ENCODE assay signal across 10 cellular contexts in the genomic region with DNA sequence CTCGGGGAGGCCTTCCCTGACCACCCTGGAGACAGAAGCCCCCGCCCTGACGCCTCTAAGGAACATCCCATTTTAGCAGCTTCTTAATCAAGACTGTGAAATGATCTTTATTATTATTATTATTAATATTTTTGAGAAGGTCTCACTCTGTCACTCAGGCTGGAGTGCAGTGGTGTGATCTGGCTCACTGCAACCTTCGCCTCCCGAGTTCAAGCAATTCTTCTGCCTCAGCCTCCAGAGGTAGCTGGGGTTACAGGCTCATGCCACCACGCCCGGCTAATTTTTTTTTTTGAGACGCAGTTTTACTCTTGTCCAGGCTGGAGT. TPM values are rescaled to one million over a fixed set of nuclear protein-coding genes. Genes with fewer than 3 reads are reported as not detected.
DNase-seq lines count a peak whose midpoint lies in the region; ATAC-seq, FAIRE-seq and TF ChIP-seq lines count a peak whose summit lies in the region.
"Had no signal": no experiment of that assay in that cellular context is flagged by ENCODE, and none has a peak within 500 bp of the region (broad histone marks: within the 10 kb centered on the region; RNA-seq: fewer than 3 reads in every experiment).

No MANE protein-coding gene starts in this region.

- H3K4me3 ChIP-seq in OCI-LY3 (ENCODE audit: low read length) (peak overlapping the region; percentile 83), pancreas (peak overlapping the region in 2 of 4 donors; percentile 37 to 49)

- intact Hi-C loops in Calu3 (cut with micrococcal nuclease; ENCODE audit: unreplicated experiment) (no loop called here), pancreas (cut with DNase I) (no loop called here)

- DNase-seq in Calu3 (no peak), pancreas (no peak), NCI-H510A treated with DMSO at 0.1 percent for 48 hours (lab: John Stamatoyannopoulos, UW) (no peak), AG08395 (ENCODE audit: low spot score) (no peak), DMS79 treated with DMSO at 0.1 percent for 48 hours (lab: John Stamatoyannopoulos, UW) (no peak)
- no peak for DNase-seq in effector memory CD8-positive, alpha-beta T cell

- H3K27me3 Mint-ChIP-seq in Calu3 (ENCODE audit: unreplicated experiment), result peaks cover 8% of the 10 kb centered on the region
- H3K27me3 Mint-ChIP-seq in effector memory CD8-positive, alpha-beta T cell, result no peaks in the 10 kb centered on the region
- H3K27me3 Mint-ChIP-seq: activated naive CD8-positive, alpha-beta T cell had no signal

- no peak for ATAC-seq in effector memory CD8-positive, alpha-beta T cell (replicated peaks)
- ATAC-seq in pancreas (no peak), GM21381 (IDR thresholded peaks at IDR 0.05; ENCODE audit: unreplicated experiment) (no peak)

- H3K4me1 ChIP-seq in OCI-LY3 (ENCODE audit: low read length) (no peaks in the 10 kb centered on the region), pancreas (peaks cover 0 to 3% (median 0%) of the 10 kb centered on the region in 3 donors)

- peaks cover 9% of the 10 kb centered on the region for H3K4me1 Mint-ChIP-seq in Calu3 (ENCODE audit: low read depth, unreplicated experiment)
- H3K4me1 Mint-ChIP-seq in effector memory CD8-positive, alpha-beta T cell (ENCODE audit: low read depth in 2 of 2), result peaks cover 5 to 7% of the 10 kb centered on the region in 2 donors

- peak overlapping the region; percentile 99; the same call in 1 of the 2 replicates for H2AFZ ChIP-seq in OCI-LY3 (ENCODE audit: low read depth, low read length)

- peak overlapping the region; percentile 39 for H3K27ac Mint-ChIP-seq in Calu3 (ENCODE audit: unreplicated experiment)
- no peak overlapping the region for H3K27ac Mint-ChIP-seq in effector memory CD8-positive, alpha-beta T cell
- H3K27ac Mint-ChIP-seq: activated naive CD8-positive, alpha-beta T cell had no signal

- H3K36me3 ChIP-seq in OCI-LY3 (replicated peaks; ENCODE audit: low read depth, low read length) (no peaks in the 10 kb centered on the region), pancreas (no peaks in the 10 kb centered on the region)

- H3K27me3 ChIP-seq in OCI-LY3 (ENCODE audit: low read depth, low read length) (no peaks in the 10 kb centered on the region), pancreas (no peaks in the 10 kb centered on the region)

- H3K9me3 Mint-ChIP-seq in Calu3 (ENCODE audit: low read depth, unreplicated experiment), result no peaks in the 10 kb centered on the region
- H3K9me3 Mint-ChIP-seq in effector memory CD8-positive, alpha-beta T cell, result no peaks in the 10 kb centered on the region

- WGBS in pancreas, 2 donors, result 41 to 47% methylated on average over 8 of the region's 8 CpGs

- FAIRE-seq in pancreas (lab: Jason Lieb, UNC), result no peak

- H3K4me2 ChIP-seq in OCI-LY3 (ENCODE audit: low read length), result peak overlapping the region; percentile 94

- H3K4me3 Mint-ChIP-seq in Calu3 (ENCODE audit: low read depth, unreplicated experiment), result peak overlapping the region; percentile 66
- H3K4me3 Mint-ChIP-seq in effector memory CD8-positive, alpha-beta T cell, result peak overlapping the region; percentile 82 to 84

- H3K9ac ChIP-seq in OCI-LY3 (ENCODE audit: low read length), result peak overlapping the region; percentile 86

- CTCF ChIA-PET in Calu3 (lab: Charles Lee), result interaction anchor here (0.6 to 1.6 kb wide), 11 partner anchors 9 to 388 kb away, joined by 3 to 17 read pairs (median 3); no protein-coding TSS in a partner anchor

- no peaks in the 10 kb centered on the region for H4K20me1 ChIP-seq in OCI-LY3 (ENCODE audit: insufficient read depth, low read length)

- H3K9me3 ChIP-seq in OCI-LY3 (ENCODE audit: insufficient read depth, low read length), result no peaks in the 10 kb centered on the region
- no peaks in the 10 kb centered on the region for H3K9me3 ChIP-seq in pancreas

- BruUV-seq in Calu3 (replicated peaks; lab: Mats Ljungman, UMichigan), result no TSS peak

- H3K27ac ChIP-seq in OCI-LY3 (ENCODE audit: low read length), result no peak overlapping the region
- peak overlapping the region; percentile 10 to 63 (median 24) for H3K27ac ChIP-seq in pancreas

- TF ChIP-seq CTCF in Calu3 (IDR thresholded peaks at IDR 0.05; ENCODE audit: unreplicated experiment) (no peak), OCI-LY3 (IDR thresholded peaks at IDR 0.05; ENCODE audit: low read depth, low read length) (no peak), pancreas (IDR thresholded peaks at IDR 0.05) (no peak)

- H3K79me2 ChIP-seq in OCI-LY3 (ENCODE audit: low read length), result no peaks in the 10 kb centered on the region

- peaks cover 5% of the 10 kb centered on the region for H3K36me3 Mint-ChIP-seq in Calu3 (ENCODE audit: insufficient read depth, unreplicated experiment)
- H3K36me3 Mint-ChIP-seq in effector memory CD8-positive, alpha-beta T cell (ENCODE audit: insufficient read depth), result peaks cover 4% of the 10 kb centered on the region
- H3K36me3 Mint-ChIP-seq: activated naive CD8-positive, alpha-beta T cell had no signal

RNA-seq across cellular contexts. Expression of a gene that starts 3.6 kb away (rescaled TPM):
- 0.21 and 0.47 TPM in 2 replicates for total RNA-seq in Calu3 (2022)
- under 1 TPM in 3 of 6 donors, not detected in 3; 0.12 to 0.23 (median 0.12) TPM for total RNA-seq in pancreas
- polyA plus RNA-seq in pancreas, result under 1 TPM in 1 of 2 donors, not detected in 1; 0.16 TPM
- total RNA-seq: SK-MEL-5 had no signal

RNA-seq across cellular contexts. Expression of a gene that starts 8.8 kb away (rescaled TPM):
- 20.0 and 21.6 TPM in 2 replicates for total RNA-seq in Calu3 (2022)
- 10 to 100 TPM in 3 of 6 donors, 1 to 10 TPM in 3; 6.0 to 10.7 (median 9.8) TPM for total RNA-seq in pancreas
- polyA plus RNA-seq in pancreas, result 10 to 100 TPM; 25.3 to 37.4 TPM

RNA-seq across cellular contexts. Expression of a gene that starts 20.1 kb away (rescaled TPM):
- total RNA-seq in Calu3 (2022) (101 and 110 TPM in 2 replicates), pancreas (10 to 100 TPM; 35.0 to 60.2 (median 45.9) TPM)
- 10 to 100 TPM; 91.5 to 99.1 TPM for polyA plus RNA-seq in pancreas

RNA-seq across cellular contexts. Expression of a gene that starts 27.4 kb away (rescaled TPM):
- total RNA-seq in Calu3 (2022) (680 and 718 TPM in 2 replicates), pancreas (100 to 1,000 TPM; 279 to 681 (median 373) TPM)
- 100 to 1,000 TPM; 132 to 263 TPM for polyA plus RNA-seq in pancreas

RNA-seq across cellular contexts. Expression of a gene that starts 29.5 kb away (rescaled TPM):
- total RNA-seq in Calu3 (2022) (16.4 and 21.9 TPM in 2 replicates), pancreas (10 to 100 TPM; 30.9 to 45.1 (median 36.0) TPM)
- 10 to 100 TPM in 1 of 2 donors, 1 to 10 TPM in 1; 8.3 to 16.6 TPM for polyA plus RNA-seq in pancreas
